ENCODE assay signal across 8 cellular contexts in genomic region chr18:12236934-12237832, GRCh38. TPM values are rescaled to one million over a fixed set of nuclear protein-coding genes. Genes with fewer than 3 reads are reported as not detected.
DNase-seq lines count a peak whose midpoint lies in the region; ATAC-seq lines count a peak whose summit lies in the region.

No MANE protein-coding gene starts in this region.

- ATAC-seq in HG02943 (IDR thresholded peaks at IDR 0.05; ENCODE audit: low read depth, unreplicated experiment), result peak; percentile 87

- peak; percentile 4 for DNase-seq in DMS153 treated with DMSO at 0.1 percent for 48 hours (lab: John Stamatoyannopoulos, UW; ENCODE audit: unreplicated experiment)
- no peak for DNase-seq in DMS153 (lab: John Stamatoyannopoulos, UW)
- DNase-seq in NCI-H226, result peak; percentile 11
- peak; percentile 84 for DNase-seq in activated CD4-positive, alpha-beta T cell treated with anti-CD3 and anti-CD28 coated beads for 48 hours
- peak; percentile 84 for DNase-seq in dermis blood vessel endothelial cell
- peak; percentile 58 to 79 for DNase-seq in lung microvascular endothelial cell (ENCODE audit: low read depth in 2 of 2)
- DNase-seq in stimulated activated CD8-positive, alpha-beta memory T cell treated with anti-CD3 and anti-CD28 coated beads, Interleukin-15, amount 100 ng/mL, for 4 hours (ENCODE audit: low read depth in 2 of 2), result peak; percentile 9 to 10

RNA-seq across cellular contexts. Expression of gene CIDEA, which starts 17.0 kb away (rescaled TPM):
- 1.2 and 1.9 TPM in 2 replicates for total RNA-seq in dermis blood vessel endothelial cell
- 1.7 TPM in 1 of 2 replicates, not detected in the other for total RNA-seq in lung microvascular endothelial cell
